ENCODE assay signal across 12 cellular contexts in genomic region chr1:241706967-241707366, GRCh38. TPM values are rescaled to one million over a fixed set of nuclear protein-coding genes. Genes with fewer than 3 reads are reported as not detected.
DNase-seq lines count a peak whose midpoint lies in the region; ATAC-seq and TF ChIP-seq lines count a peak whose summit lies in the region.
"Had no signal": no experiment of that assay in that cellular context is flagged by ENCODE, and none has a peak within 500 bp of the region (broad histone marks: within the 10 kb centered on the region; RNA-seq: fewer than 3 reads in every experiment).

No MANE protein-coding gene starts in this region.

- POLR2A ChIA-PET in CD8-positive, alpha-beta memory T cell (lab: Charles Lee): interaction anchor here (0.6 to 1.8 kb wide), 4 partner anchors 12 to 66 kb away, joined by 3 to 15 read pairs (median 4); partner anchors contain the start of genes CHML and OPN3

- no peak overlapping the region for H3K4me3 ChIP-seq in CD8-positive, alpha-beta memory T cell (ENCODE audit: low read length)
- no peak overlapping the region for H3K4me3 ChIP-seq in lower lobe of right lung

- DNase-seq in CD8-positive, alpha-beta memory T cell: peak; percentile 8 to 80 (median 67)
- DNase-seq in HS-5 (ENCODE audit: low read depth) (peak; percentile 67), lower lobe of right lung (no peak), epidermal melanocyte (ENCODE audit: insufficient read length, low spot score) (no peak), NCI-H2227 (lab: John Stamatoyannopoulos, UW; ENCODE audit: unreplicated experiment) (no peak)
- peak; percentile 4 for DNase-seq in activated gamma-delta T cell treated with anti-CD3 and anti-CD28 coated beads, Interleukin-2, amount 50 U/mL, for 16 hours (ENCODE audit: low read depth)
- DNase-seq: GDM1, naive B cell, NCI-H2107 had no signal

- ATAC-seq in lower lobe of right lung (peak; percentile 39 to 46), HG03108 (IDR thresholded peaks at IDR 0.05; ENCODE audit: unreplicated experiment) (no peak), GM21619 (IDR thresholded peaks at IDR 0.05; ENCODE audit: unreplicated experiment) (no peak)

- CTCF ChIA-PET in CD8-positive, alpha-beta memory T cell (lab: Charles Lee): interaction anchor here (1.3 kb wide), 2 partner anchors 28 to 96 kb away, joined by 3 to 4 read pairs; no protein-coding TSS in a partner anchor

- H3K36me3 ChIP-seq in CD8-positive, alpha-beta memory T cell (ENCODE audit: insufficient read depth, low read length): no peaks in the 10 kb centered on the region
- H3K36me3 ChIP-seq in lower lobe of right lung: no peaks in the 10 kb centered on the region

- TF ChIP-seq CTCF in lower lobe of right lung (IDR thresholded peaks at IDR 0.05): no peak

- peaks cover 19% of the 10 kb centered on the region for H3K4me1 ChIP-seq in CD8-positive, alpha-beta memory T cell (ENCODE audit: insufficient read depth, low read length)
- H3K4me1 ChIP-seq in lower lobe of right lung: no peaks in the 10 kb centered on the region

- intact Hi-C loops in lower lobe of right lung (cut with DNase I): no loop called here

- no peaks in the 10 kb centered on the region for H3K36me3 Mint-ChIP-seq in CD8-positive, alpha-beta memory T cell

- H3K27ac ChIP-seq in CD8-positive, alpha-beta memory T cell (ENCODE audit: low read depth, low read length): no peak overlapping the region
- no peak overlapping the region for H3K27ac ChIP-seq in lower lobe of right lung

- H3K27ac Mint-ChIP-seq in CD8-positive, alpha-beta memory T cell: peak overlapping the region; percentile 16 to 72 (median 60)
- H3K27ac Mint-ChIP-seq: naive B cell had no signal

- no peaks in the 10 kb centered on the region for H3K9me3 Mint-ChIP-seq in CD8-positive, alpha-beta memory T cell

- peaks cover 19 to 35% (median 24%) of the 10 kb centered on the region in 3 donors for H3K4me1 Mint-ChIP-seq in CD8-positive, alpha-beta memory T cell
- H3K4me1 Mint-ChIP-seq: naive B cell had no signal

- no peaks in the 10 kb centered on the region for H3K27me3 ChIP-seq in CD8-positive, alpha-beta memory T cell (ENCODE audit: insufficient read depth, low read length, poor library complexity, severe bottlenecking)
- no peaks in the 10 kb centered on the region for H3K27me3 ChIP-seq in lower lobe of right lung (ENCODE audit: low read depth)

- no peaks in the 10 kb centered on the region for H3K27me3 Mint-ChIP-seq in CD8-positive, alpha-beta memory T cell

- no peaks in the 10 kb centered on the region for H3K9me3 ChIP-seq in CD8-positive, alpha-beta memory T cell (ENCODE audit: low read length)
- H3K9me3 ChIP-seq in lower lobe of right lung: no peaks in the 10 kb centered on the region

- H3K4me3 Mint-ChIP-seq in CD8-positive, alpha-beta memory T cell: peak overlapping the region in 6 of 7 donors; percentile 32 to 73 (median 54)
- H3K4me3 Mint-ChIP-seq: naive B cell had no signal

RNA-seq across cellular contexts. Expression of gene WDR64, which starts 54.9 kb away (rescaled TPM):
- not detected for total RNA-seq in CD8-positive, alpha-beta memory T cell
- 0.48 TPM for polyA plus RNA-seq in CD8-positive, alpha-beta memory T cell
- not detected for total RNA-seq in lower lobe of right lung
- total RNA-seq: subcutaneous adipose tissue had no signal

Comparison
In these comparisons a context has a peak if more than half of its experiments do, and no peak if none do; other contexts are left out.
1. DNase-seq: peak in CD8-positive, alpha-beta memory T cell (5 of 5), HS-5 (single experiment) and activated gamma-delta T cell treated with anti-CD3 and anti-CD28 coated beads, Interleukin-2, amount 50 U/mL, for 16 hours (single experiment); none in lower lobe of right lung (single experiment), epidermal melanocyte (single experiment) and NCI-H2227 (single experiment).
2. ATAC-seq: peak in lower lobe of right lung (2 of 2); none in HG03108 (single experiment) and GM21619 (single experiment).